Comparison of ENCODE assay signal across 13 cellular contexts in the genomic region with DNA sequence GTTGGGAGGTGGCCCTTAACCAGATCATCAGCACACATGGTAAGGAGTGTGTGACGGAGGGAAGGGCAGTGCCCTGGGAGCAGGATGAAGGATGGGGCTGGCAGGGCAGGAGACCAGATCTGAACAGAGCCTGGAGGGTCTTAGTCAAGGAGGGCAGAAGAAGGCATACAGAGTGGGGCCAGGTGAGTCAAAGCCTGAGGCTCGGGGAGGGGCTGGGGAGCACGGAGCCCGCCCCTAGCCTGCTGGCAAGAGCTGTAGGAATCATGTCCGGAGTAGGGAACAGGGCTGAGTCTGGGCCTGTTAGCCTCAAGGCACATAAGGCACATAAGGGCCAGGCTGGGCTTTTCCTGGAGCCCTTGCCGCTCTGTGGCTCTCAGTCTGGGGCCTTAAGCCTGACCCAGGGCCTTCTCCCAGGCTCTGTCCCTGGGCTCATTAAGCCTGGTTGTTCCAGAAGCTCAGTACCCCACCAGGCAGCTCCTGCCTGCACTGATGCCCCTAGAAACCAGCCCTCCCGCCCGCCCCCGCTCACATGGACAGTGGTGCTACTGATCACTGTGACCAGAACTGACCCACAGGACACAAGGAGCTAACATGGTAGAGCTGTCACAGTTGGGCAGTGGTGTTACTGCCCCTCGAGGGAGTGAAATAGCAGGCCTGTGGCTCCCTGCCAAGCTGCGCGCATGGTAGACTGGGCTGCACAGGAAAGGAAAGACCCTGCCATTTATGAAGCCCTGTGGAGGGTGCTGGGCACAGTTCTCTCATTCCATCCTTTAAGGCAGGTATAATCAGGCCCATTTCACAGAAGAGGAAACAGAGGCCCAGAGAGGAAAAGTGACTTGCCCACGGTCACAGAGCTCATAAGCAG. TPM values are rescaled to one million over a fixed set of nuclear protein-coding genes. Genes with fewer than 3 reads are reported as not detected.
DNase-seq lines count a peak whose midpoint lies in the region; ATAC-seq and TF ChIP-seq lines count a peak whose summit lies in the region.
"Had no signal": no experiment of that assay in that cellular context is flagged by ENCODE, and none has a peak within 500 bp of the region (broad histone marks: within the 10 kb centered on the region; RNA-seq: fewer than 3 reads in every experiment).

No MANE protein-coding gene starts in this region.

- peaks cover 85% of the 10 kb centered on the region for H3K4me1 Mint-ChIP-seq in activated naive CD4-positive, alpha-beta T cell treated with anti-CD3 and anti-CD28 coated beads, Interleukin-2, amount 50 U/mL, for 24 hours
- H3K4me1 Mint-ChIP-seq in activated CD8-positive, alpha-beta memory T cell treated with anti-CD3 and anti-CD28 coated beads, Interleukin-2, amount 10 ng/mL, durations not matched to agents 7 days and 5 days: peaks cover 29% of the 10 kb centered on the region

- H3K9me3 ChIP-seq in esophagus muscularis mucosa (no peaks in the 10 kb centered on the region), body of pancreas (no peaks in the 10 kb centered on the region)

- H3K4me1 ChIP-seq in esophagus muscularis mucosa (peaks cover 10 to 15% (median 13%) of the 10 kb centered on the region in 4 donors), body of pancreas (peaks cover 23% of the 10 kb centered on the region)

- DNase-seq in activated naive CD4-positive, alpha-beta T cell treated with Interleukin-2 at 50 U/mL for 16 hours: no peak
- DNase-seq in activated CD8-positive, alpha-beta memory T cell treated with anti-CD3 and anti-CD28 coated beads, Interleukin-2, amount 10 ng/mL, durations not matched to agents 7 days and 5 days: peak; percentile 9
- DNase-seq in esophagus muscularis mucosa (ENCODE audit: extremely low spot score) (peak; percentile 86), substantia nigra (lab: John Stamatoyannopoulos, UW) (no peak), body of pancreas (no peak)
- DNase-seq: DMS79, NCI-H187 treated with DMSO at 0.1 percent for 48 hours, NCI-H526 treated with DMSO at 0.1 percent for 48 hours had no signal

- H3K9me3 Mint-ChIP-seq in activated naive CD4-positive, alpha-beta T cell treated with anti-CD3 and anti-CD28 coated beads, Interleukin-2, amount 50 U/mL, for 24 hours: no peaks in the 10 kb centered on the region
- no peaks in the 10 kb centered on the region for H3K9me3 Mint-ChIP-seq in activated CD8-positive, alpha-beta memory T cell treated with anti-CD3 and anti-CD28 coated beads, Interleukin-2, amount 10 ng/mL, durations not matched to agents 7 days and 5 days (ENCODE audit: low read depth)

- H3K27me3 ChIP-seq in esophagus muscularis mucosa (no peaks in the 10 kb centered on the region), body of pancreas (no peaks in the 10 kb centered on the region)
- H3K27me3 ChIP-seq: dorsolateral prefrontal cortex had no signal

- ATAC-seq in activated CD8-positive, alpha-beta memory T cell treated with anti-CD3 and anti-CD28 coated beads, Interleukin-2, amount 10 ng/mL, durations not matched to agents 7 days and 5 days: no peak
- ATAC-seq in body of pancreas (no peak), HG03342 (IDR thresholded peaks at IDR 0.05; ENCODE audit: unreplicated experiment) (no peak), GM19035 (IDR thresholded peaks at IDR 0.05; ENCODE audit: unreplicated experiment) (no peak)

- no peak for TF ChIP-seq EP300 in esophagus muscularis mucosa (IDR thresholded peaks at IDR 0.05)

- TF ChIP-seq CTCF in esophagus muscularis mucosa (IDR thresholded peaks at IDR 0.05): no peak
- TF ChIP-seq CTCF in body of pancreas (IDR thresholded peaks at IDR 0.05): no peak

- H3K27ac ChIP-seq in esophagus muscularis mucosa (replicated peaks in 1 of 4): no peak overlapping the region
- H3K27ac ChIP-seq in substantia nigra (ENCODE audit: low read depth, low read length, poor library complexity, severe bottlenecking): peak overlapping the region; percentile 30
- no peak overlapping the region for H3K27ac ChIP-seq in body of pancreas

- peak overlapping the region; percentile 96 for H3K27ac Mint-ChIP-seq in activated naive CD4-positive, alpha-beta T cell treated with anti-CD3 and anti-CD28 coated beads, Interleukin-2, amount 50 U/mL, for 24 hours
- H3K27ac Mint-ChIP-seq in activated CD8-positive, alpha-beta memory T cell treated with anti-CD3 and anti-CD28 coated beads, Interleukin-2, amount 10 ng/mL, durations not matched to agents 7 days and 5 days: peak overlapping the region; percentile 45
- H3K27ac Mint-ChIP-seq: progenitor cell of endocrine pancreas had no signal

- H3K4me3 ChIP-seq in esophagus muscularis mucosa (no peak overlapping the region), body of pancreas (no peak overlapping the region)
- H3K4me3 ChIP-seq: dorsolateral prefrontal cortex had no signal

- TF ChIP-seq POLR2A in esophagus muscularis mucosa (IDR thresholded peaks at IDR 0.05; ENCODE audit: low read depth) (no peak), body of pancreas (IDR thresholded peaks at IDR 0.05) (no peak)

- H3K4me3 Mint-ChIP-seq in activated naive CD4-positive, alpha-beta T cell treated with anti-CD3 and anti-CD28 coated beads, Interleukin-2, amount 50 U/mL, for 24 hours: peak overlapping the region; percentile 57
- H3K4me3 Mint-ChIP-seq in activated CD8-positive, alpha-beta memory T cell treated with anti-CD3 and anti-CD28 coated beads, Interleukin-2, amount 10 ng/mL, durations not matched to agents 7 days and 5 days: no peak overlapping the region

- H3K36me3 ChIP-seq in esophagus muscularis mucosa (no peaks in the 10 kb centered on the region), body of pancreas (replicated peaks in 1 of 2; ENCODE audit: insufficient read depth in 1 of 2, low read depth in 2 of 2) (no peaks in the 10 kb centered on the region)

- CTCF ChIA-PET in activated CD8-positive, alpha-beta memory T cell treated with anti-CD3 and anti-CD28 coated beads, Interleukin-2, amount 10 ng/mL, durations not matched to agents 7 days and 5 days (lab: Charles Lee): interaction anchor here (1.3 kb wide), 1 partner anchor 29 kb away, joined by 3 read pairs; no protein-coding TSS in a partner anchor

- H3K27me3 Mint-ChIP-seq in activated naive CD4-positive, alpha-beta T cell treated with anti-CD3 and anti-CD28 coated beads, Interleukin-2, amount 50 U/mL, for 24 hours: no peaks in the 10 kb centered on the region
- no peaks in the 10 kb centered on the region for H3K27me3 Mint-ChIP-seq in activated CD8-positive, alpha-beta memory T cell treated with anti-CD3 and anti-CD28 coated beads, Interleukin-2, amount 10 ng/mL, durations not matched to agents 7 days and 5 days

- intact Hi-C loops in esophagus muscularis mucosa (cut with DNase I): no loop called here
- intact Hi-C loops in body of pancreas (cut with DNase I): loop anchor here (10.0 kb wide), 1 partner anchor 181 kb away; no protein-coding TSS in a partner anchor

- WGBS in esophagus muscularis mucosa: 93% methylated on average over 12 of the region's 13 CpGs
- WGBS in body of pancreas, 2 donors: 87 to 92% methylated on average over 10 to 13 of the region's 13 CpGs

- peaks cover 3% of the 10 kb centered on the region for H3K36me3 Mint-ChIP-seq in activated naive CD4-positive, alpha-beta T cell treated with anti-CD3 and anti-CD28 coated beads, Interleukin-2, amount 50 U/mL, for 24 hours
- peaks cover 44% of the 10 kb centered on the region for H3K36me3 Mint-ChIP-seq in activated CD8-positive, alpha-beta memory T cell treated with anti-CD3 and anti-CD28 coated beads, Interleukin-2, amount 10 ng/mL, durations not matched to agents 7 days and 5 days

RNA-seq across cellular contexts. Expression of a gene that starts 14.6 kb away (rescaled TPM):
- 100 to 1,000 TPM; 155 to 379 TPM for total RNA-seq in activated CD8-positive, alpha-beta memory T cell treated with anti-CD3 and anti-CD28 coated beads, Interleukin-2, amount 10 ng/mL, durations not matched to agents 7 days and 5 days
- total RNA-seq in esophagus muscularis mucosa (10 to 100 TPM in 2 of 4 donors, 1 to 10 TPM in 2; 6.1 to 21.2 (median 9.8) TPM), body of pancreas (10 to 100 TPM in 1 of 2 donors, 1 to 10 TPM in 1; 2.9 to 25.4 TPM)

RNA-seq across cellular contexts. Expression of a gene that starts 32.3 kb away (rescaled TPM):
- 10 to 100 TPM; 55.7 to 57.4 TPM for total RNA-seq in activated CD8-positive, alpha-beta memory T cell treated with anti-CD3 and anti-CD28 coated beads, Interleukin-2, amount 10 ng/mL, durations not matched to agents 7 days and 5 days
- 10 to 100 TPM; 13.3 to 29.0 (median 23.4) TPM for total RNA-seq in esophagus muscularis mucosa
- 10 to 100 TPM; 20.4 to 23.3 TPM for total RNA-seq in body of pancreas

Comparison
In these comparisons a context has a peak if more than half of its experiments do, and no peak if none do; other contexts are left out.
1. DNase-seq: peak in activated CD8-positive, alpha-beta memory T cell treated with anti-CD3 and anti-CD28 coated beads, Interleukin-2, amount 10 ng/mL, durations not matched to agents 7 days and 5 days (single experiment) and esophagus muscularis mucosa (single experiment); none in activated naive CD4-positive, alpha-beta T cell treated with Interleukin-2 at 50 U/mL for 16 hours (single experiment), substantia nigra (0 of 49) and body of pancreas (0 of 4).
2. RNA of a gene that starts 14.6 kb away (total RNA-seq): 155 to 379 TPM in activated CD8-positive, alpha-beta memory T cell treated with anti-CD3 and anti-CD28 coated beads, Interleukin-2, amount 10 ng/mL, durations not matched to agents 7 days and 5 days; 2.9 to 25.4 TPM in body of pancreas and 6.1 to 21.2 TPM in esophagus muscularis mucosa; every median in the first group is over 4 times any median in the second.